ENCODE assay signal across 27 cellular contexts in genomic region chr20:25547063-25547462, GRCh38. TPM values are rescaled to one million over a fixed set of nuclear protein-coding genes. Genes with fewer than 3 reads are reported as not detected.
DNase-seq lines count a peak whose midpoint lies in the region; ATAC-seq, FAIRE-seq and TF ChIP-seq lines count a peak whose summit lies in the region.
"Had no signal": no experiment of that assay in that cellular context is flagged by ENCODE, and none has a peak within 500 bp of the region (broad histone marks: within the 10 kb centered on the region; RNA-seq: fewer than 3 reads in every experiment).

No MANE protein-coding gene starts in this region.

- H3K9me3 Mint-ChIP-seq in WTC11 (no peaks in the 10 kb centered on the region), mesothelial cell of epicardium (no peaks in the 10 kb centered on the region)
- no peaks in the 10 kb centered on the region for H3K9me3 Mint-ChIP-seq in activated CD4-positive, alpha-beta T cell treated with anti-CD3 and anti-CD28 coated beads for 36 hours (ENCODE audit: low read depth)
- H3K9me3 Mint-ChIP-seq: CD4-positive, alpha-beta memory T cell had no signal

- DNase-seq in D721Med (ENCODE audit: insufficient read length, low spot score) = peak; percentile 25
- peak; percentile 78 to 87 for DNase-seq in NCI-H524 (lab: John Stamatoyannopoulos, UW)
- DNase-seq in WTC11 (ENCODE audit: low spot score) = no peak
- no peak for DNase-seq in mesothelial cell of epicardium (ENCODE audit: low spot score in 2 of 2, unreplicated experiment in 2 of 2)
- no peak for DNase-seq in HuH-7.5 (ENCODE audit: low spot score)
- DNase-seq in foreskin keratinocyte = no peak
- no peak for DNase-seq in activated CD4-positive, alpha-beta T cell treated with anti-CD3 and anti-CD28 coated beads for 36 hours
- DNase-seq: C1 segment of cervical spinal cord; CD4-positive, alpha-beta memory T cell; COR-L47; DMS153; DND-41; IMR-90; KG1; MG63; NCI-H1105 treated with DMSO at 0.1 percent for 48 hours; NCI-H146; NCI-H1930; NCI-H2107; NCI-H526; SHP77 had no signal

- CTCF ChIA-PET in WTC11 (lab: Charles Lee) = interaction anchor here (0.6 kb wide), 1 partner anchor 77 kb away, joined by 3 read pairs; no protein-coding TSS in a partner anchor
- CTCF ChIA-PET in activated CD4-positive, alpha-beta T cell treated with anti-CD3 and anti-CD28 coated beads for 36 hours (lab: Charles Lee) = interaction anchor here (0.9 kb wide), 1 partner anchor 41 kb away, joined by 3 read pairs; no protein-coding TSS in a partner anchor

- intact Hi-C loops in activated CD4-positive, alpha-beta T cell treated with anti-CD3 and anti-CD28 coated beads for 36 hours (cut with DNase I, micrococcal nuclease) = no loop called here

- H3K4me1 Mint-ChIP-seq in WTC11 (peaks cover 67% of the 10 kb centered on the region), mesothelial cell of epicardium (peaks cover 75% of the 10 kb centered on the region)
- H3K4me1 Mint-ChIP-seq in activated CD4-positive, alpha-beta T cell treated with anti-CD3 and anti-CD28 coated beads for 36 hours = peaks cover 2% of the 10 kb centered on the region
- H3K4me1 Mint-ChIP-seq: CD4-positive, alpha-beta memory T cell had no signal

- H3K27ac ChIP-seq in foreskin keratinocyte = no peak overlapping the region
- H3K27ac ChIP-seq: RWPE1 had no signal

- H3K27me3 Mint-ChIP-seq in WTC11 (ENCODE audit: low read depth) (no peaks in the 10 kb centered on the region), mesothelial cell of epicardium (ENCODE audit: low read depth) (no peaks in the 10 kb centered on the region)
- H3K27me3 Mint-ChIP-seq in activated CD4-positive, alpha-beta T cell treated with anti-CD3 and anti-CD28 coated beads for 36 hours = no peaks in the 10 kb centered on the region

- no peak overlapping the region for H3K4me3 Mint-ChIP-seq in WTC11
- no peak overlapping the region for H3K4me3 Mint-ChIP-seq in mesothelial cell of epicardium
- no peak overlapping the region for H3K4me3 Mint-ChIP-seq in activated CD4-positive, alpha-beta T cell treated with anti-CD3 and anti-CD28 coated beads for 36 hours
- H3K4me3 Mint-ChIP-seq: CD4-positive, alpha-beta memory T cell had no signal

- no peak for TF ChIP-seq CTCF in D721Med (IDR thresholded peaks at IDR 0.05; ENCODE audit: insufficient read depth, missing control alignments)
- no peak for TF ChIP-seq CTCF in WTC11 (IDR thresholded peaks at IDR 0.05)
- TF ChIP-seq CTCF in mesothelial cell of epicardium (IDR thresholded peaks at IDR 0.05; ENCODE audit: unreplicated experiment) = no peak
- no peak for TF ChIP-seq CTCF in foreskin keratinocyte (conservative IDR thresholded peaks at IDR 0.05)

- H3K36me3 Mint-ChIP-seq in WTC11 (peaks cover 3% of the 10 kb centered on the region; the same call in 1 of the 2 replicates), mesothelial cell of epicardium (peaks cover 2% of the 10 kb centered on the region)
- no peaks in the 10 kb centered on the region for H3K36me3 Mint-ChIP-seq in activated CD4-positive, alpha-beta T cell treated with anti-CD3 and anti-CD28 coated beads for 36 hours (ENCODE audit: low read depth)
- H3K36me3 Mint-ChIP-seq: CD4-positive, alpha-beta memory T cell had no signal

- POLR2A ChIA-PET in WTC11 (lab: Charles Lee) = no interaction called here
- POLR2A ChIA-PET in activated CD4-positive, alpha-beta T cell treated with anti-CD3 and anti-CD28 coated beads for 36 hours (lab: Charles Lee) = no interaction called here

- H3K27me3 ChIP-seq in foreskin keratinocyte = no peaks in the 10 kb centered on the region
- H3K27me3 ChIP-seq: MG63 had no signal

- peaks cover 5% of the 10 kb centered on the region for H3K4me1 ChIP-seq in foreskin keratinocyte

- H3K27ac Mint-ChIP-seq in WTC11 (peak overlapping the region; percentile 50; the same call in 1 of the 2 replicates), mesothelial cell of epicardium (peak overlapping the region; percentile 92)
- H3K27ac Mint-ChIP-seq in activated CD4-positive, alpha-beta T cell treated with anti-CD3 and anti-CD28 coated beads for 36 hours = no peak overlapping the region

- FAIRE-seq in D721Med (lab: Jason Lieb, UNC) = no peak
- FAIRE-seq: GM12892, GM19239 had no signal

- ATAC-seq in WTC11 (no peak; the same call in 1 of the 2 replicates), foreskin keratinocyte (no peak)
- no peak for ATAC-seq in activated CD4-positive, alpha-beta T cell treated with anti-CD3 and anti-CD28 coated beads for 36 hours
- ATAC-seq: HCT116, Panc1 had no signal

TF ChIP-seq in WTC11, 78 proteins besides CTCF, POLR2A, EP300 and RAD21:
- TF ChIP-seq ZNF263 (CRISPR knock-in tag; IDR thresholded peaks at IDR 0.05; ENCODE audit: low read depth) = no peak
- TF ChIP-seq ZNF219 (CRISPR knock-in tag; IDR thresholded peaks at IDR 0.05; ENCODE audit: borderline replicate concordance) = no peak
- TF ChIP-seq ZBTB43 (CRISPR knock-in tag; IDR thresholded peaks at IDR 0.05) = no peak
- no peak for TF ChIP-seq MXD4 (CRISPR knock-in tag; IDR thresholded peaks at IDR 0.05; ENCODE audit: borderline replicate concordance)
- TF ChIP-seq, protein P1, sequence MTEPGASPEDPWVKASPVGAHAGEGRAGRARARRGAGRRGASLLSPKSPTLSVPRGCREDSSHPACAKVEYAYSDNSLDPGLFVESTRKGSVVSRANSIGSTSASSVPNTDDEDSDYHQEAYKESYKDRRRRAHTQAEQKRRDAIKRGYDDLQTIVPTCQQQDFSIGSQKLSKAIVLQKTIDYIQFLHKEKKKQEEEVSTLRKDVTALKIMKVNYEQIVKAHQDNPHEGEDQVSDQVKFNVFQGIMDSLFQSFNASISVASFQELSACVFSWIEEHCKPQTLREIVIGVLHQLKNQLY (CRISPR knock-in tag; IDR thresholded peaks at IDR 0.05) = no peak
- TF ChIP-seq ETV6 (CRISPR knock-in tag; IDR thresholded peaks at IDR 0.05) = no peak
- TF ChIP-seq SMAD4 (CRISPR knock-in tag; IDR thresholded peaks at IDR 0.05) = no peak
- TF ChIP-seq, protein P2, sequence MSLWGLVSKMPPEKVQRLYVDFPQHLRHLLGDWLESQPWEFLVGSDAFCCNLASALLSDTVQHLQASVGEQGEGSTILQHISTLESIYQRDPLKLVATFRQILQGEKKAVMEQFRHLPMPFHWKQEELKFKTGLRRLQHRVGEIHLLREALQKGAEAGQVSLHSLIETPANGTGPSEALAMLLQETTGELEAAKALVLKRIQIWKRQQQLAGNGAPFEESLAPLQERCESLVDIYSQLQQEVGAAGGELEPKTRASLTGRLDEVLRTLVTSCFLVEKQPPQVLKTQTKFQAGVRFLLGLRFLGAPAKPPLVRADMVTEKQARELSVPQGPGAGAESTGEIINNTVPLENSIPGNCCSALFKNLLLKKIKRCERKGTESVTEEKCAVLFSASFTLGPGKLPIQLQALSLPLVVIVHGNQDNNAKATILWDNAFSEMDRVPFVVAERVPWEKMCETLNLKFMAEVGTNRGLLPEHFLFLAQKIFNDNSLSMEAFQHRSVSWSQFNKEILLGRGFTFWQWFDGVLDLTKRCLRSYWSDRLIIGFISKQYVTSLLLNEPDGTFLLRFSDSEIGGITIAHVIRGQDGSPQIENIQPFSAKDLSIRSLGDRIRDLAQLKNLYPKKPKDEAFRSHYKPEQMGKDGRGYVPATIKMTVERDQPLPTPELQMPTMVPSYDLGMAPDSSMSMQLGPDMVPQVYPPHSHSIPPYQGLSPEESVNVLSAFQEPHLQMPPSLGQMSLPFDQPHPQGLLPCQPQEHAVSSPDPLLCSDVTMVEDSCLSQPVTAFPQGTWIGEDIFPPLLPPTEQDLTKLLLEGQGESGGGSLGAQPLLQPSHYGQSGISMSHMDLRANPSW (CRISPR knock-in tag; conservative IDR thresholded peaks at IDR 0.05; ENCODE audit: low read depth) = no peak
- no peak for TF ChIP-seq ZNF396 (CRISPR knock-in tag; IDR thresholded peaks at IDR 0.05; ENCODE audit: borderline replicate concordance)
- no peak for TF ChIP-seq FOXP1 (CRISPR knock-in tag; IDR thresholded peaks at IDR 0.05; ENCODE audit: borderline replicate concordance)
- TF ChIP-seq MYBL2 (CRISPR knock-in tag; IDR thresholded peaks at IDR 0.05) = no peak
- no peak for TF ChIP-seq OVOL2 (CRISPR knock-in tag; IDR thresholded peaks at IDR 0.05; ENCODE audit: borderline replicate concordance)
- TF ChIP-seq ZBTB21 (CRISPR knock-in tag; IDR thresholded peaks at IDR 0.05; ENCODE audit: borderline replicate concordance) = no peak
- no peak for TF ChIP-seq ELF4 (CRISPR knock-in tag; IDR thresholded peaks at IDR 0.05; ENCODE audit: low read depth)
- no peak for TF ChIP-seq ESRRA (CRISPR knock-in tag; IDR thresholded peaks at IDR 0.05; ENCODE audit: borderline replicate concordance)
- no peak for TF ChIP-seq ATF1 (CRISPR knock-in tag; IDR thresholded peaks at IDR 0.05)
- TF ChIP-seq KAT7 (CRISPR knock-in tag; IDR thresholded peaks at IDR 0.05; ENCODE audit: borderline replicate concordance) = no peak
- no peak for TF ChIP-seq ZNF416 (CRISPR knock-in tag; IDR thresholded peaks at IDR 0.05)
TF ChIP-seq in WTC11: peak in this region for 0.

RNA-seq across cellular contexts. Expression of gene NINL, which starts 38.3 kb away (rescaled TPM):
- total RNA-seq in WTC11 (2021) (34.4 to 36.3 TPM (median 36.0 TPM) in 3 replicates), mesothelial cell of epicardium (79.4 to 85.9 TPM (median 83.5 TPM) in 3 replicates), foreskin keratinocyte (4.3 TPM in 2 replicates)
- polyA plus RNA-seq in foreskin keratinocyte = 2.8 and 3.5 TPM in 2 replicates
- total RNA-seq in activated CD4-positive, alpha-beta T cell treated with anti-CD3 and anti-CD28 coated beads for 36 hours = 1 to 10 TPM; 3.3 to 4.1 TPM
- total RNA-seq: HT-29 had no signal

Comparison
In these comparisons a context has a peak if more than half of its experiments do, and no peak if none do; other contexts are left out.
1. DNase-seq: peak in D721Med (single experiment) and NCI-H524 (2 of 2); none in WTC11 (single experiment), mesothelial cell of epicardium (0 of 2), HuH-7.5 (single experiment), foreskin keratinocyte (0 of 2) and activated CD4-positive, alpha-beta T cell treated with anti-CD3 and anti-CD28 coated beads for 36 hours (single experiment).